ENCODE assay signal across 1 cellular context in genomic region chr6:35725721-35726438, GRCh38.
TF ChIP-seq lines count a peak whose summit lies in the region.

No MANE protein-coding gene starts in this region.

TF ChIP-seq in SK-N-SH, 30 proteins besides CTCF, POLR2A, EP300 and RAD21 (continued from another document):
- TF ChIP-seq RXRA (IDR thresholded peaks at IDR 0.05; ENCODE audit: borderline replicate concordance, low read depth) (no peak), IRF3 (IDR thresholded peaks at IDR 0.05; ENCODE audit: low read depth, low read length) (no peak), SMC3 (IDR thresholded peaks at IDR 0.05; ENCODE audit: low read depth, low read length) (no peak), FOSL2 (IDR thresholded peaks at IDR 0.05; ENCODE audit: borderline replicate concordance, low read depth) (no peak), EZH2phosphoT487 (IDR thresholded peaks at IDR 0.05; ENCODE audit: borderline replicate concordance, low read depth) (no peak), FOXM1 (IDR thresholded peaks at IDR 0.05; ENCODE audit: low read depth) (no peak), USF1 (IDR thresholded peaks at IDR 0.05; ENCODE audit: borderline replicate concordance, low read depth) (no peak), TAF1 (IDR thresholded peaks at IDR 0.05; ENCODE audit: borderline replicate concordance, low read depth, low read length) (no peak), MXI1 (IDR thresholded peaks at IDR 0.05; ENCODE audit: low read depth, low read length) (no peak)
